ENCODE assay signal across 10 cellular contexts in the genomic region with DNA sequence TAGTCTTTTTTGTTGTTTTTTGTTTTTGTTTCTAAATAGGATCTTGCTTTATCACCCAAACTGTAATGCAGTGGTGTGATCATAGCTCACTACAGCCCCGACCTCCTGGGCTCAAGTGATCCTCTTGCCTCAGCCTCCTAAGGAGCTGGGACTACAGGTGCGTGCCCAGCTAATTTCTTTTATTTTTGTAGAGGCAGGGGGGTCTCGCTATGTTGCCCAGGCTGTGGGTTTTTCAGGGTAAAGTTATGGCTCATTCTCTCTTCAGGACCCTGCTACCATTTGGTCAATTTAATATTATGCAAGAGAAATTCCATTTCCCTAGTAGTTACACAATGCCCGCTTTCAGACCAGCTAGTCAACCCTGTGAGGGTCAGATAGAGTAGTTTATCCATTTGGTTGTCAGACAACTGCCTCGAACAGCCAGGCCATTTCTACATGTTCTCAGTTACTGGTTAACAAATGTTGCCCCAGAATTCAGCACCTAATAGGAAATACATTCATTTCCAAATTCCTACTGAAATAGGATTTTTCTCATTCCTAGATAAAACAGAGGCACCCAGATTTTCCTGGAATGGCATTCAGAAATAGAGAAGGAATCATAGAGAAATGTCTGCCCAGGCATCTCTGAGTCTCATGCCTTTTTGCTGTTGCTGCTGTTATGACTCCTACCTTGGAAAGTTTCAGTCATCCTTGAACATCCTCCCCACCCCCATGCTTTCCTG. TPM values are rescaled to one million over a fixed set of nuclear protein-coding genes. Genes with fewer than 3 reads are reported as not detected.
DNase-seq lines count a peak whose midpoint lies in the region; ATAC-seq and TF ChIP-seq lines count a peak whose summit lies in the region.
"Had no signal": no experiment of that assay in that cellular context is flagged by ENCODE, and none has a peak within 500 bp of the region (broad histone marks: within the 10 kb centered on the region; RNA-seq: fewer than 3 reads in every experiment).

No MANE protein-coding gene starts in this region.

- peaks cover 37% of the 10 kb centered on the region for H3K4me1 Mint-ChIP-seq in activated CD4-positive, alpha-beta memory T cell treated with anti-CD3 and anti-CD28 coated beads for 36 hours (ENCODE audit: low read depth)
- peaks cover 10% of the 10 kb centered on the region for H3K4me1 Mint-ChIP-seq in activated CD4-positive, alpha-beta memory T cell treated with anti-CD3 and anti-CD28 coated beads, Interleukin-2, amount 10 ng/mL, durations not matched to agents 7 days and 5 days
- peaks cover 32% of the 10 kb centered on the region for H3K4me1 Mint-ChIP-seq in stimulated activated effector memory CD8-positive, alpha-beta T cell treated with anti-CD3 and anti-CD28 coated beads, Interleukin-12 subunit alpha, Interleukin-12 subunit beta, amount 100 ng/mL, for 72 hours

- H3K27ac Mint-ChIP-seq in activated CD4-positive, alpha-beta memory T cell treated with anti-CD3 and anti-CD28 coated beads for 36 hours: peak overlapping the region; percentile 18
- H3K27ac Mint-ChIP-seq in activated CD4-positive, alpha-beta memory T cell treated with anti-CD3 and anti-CD28 coated beads, Interleukin-2, amount 10 ng/mL, durations not matched to agents 7 days and 5 days: no peak overlapping the region
- peak overlapping the region; percentile 51 for H3K27ac Mint-ChIP-seq in stimulated activated effector memory CD8-positive, alpha-beta T cell treated with anti-CD3 and anti-CD28 coated beads, Interleukin-12 subunit alpha, Interleukin-12 subunit beta, amount 100 ng/mL, for 72 hours
- H3K27ac Mint-ChIP-seq: H9 had no signal

- no peaks in the 10 kb centered on the region for H3K9me3 Mint-ChIP-seq in activated CD4-positive, alpha-beta memory T cell treated with anti-CD3 and anti-CD28 coated beads for 36 hours
- no peaks in the 10 kb centered on the region for H3K9me3 Mint-ChIP-seq in activated CD4-positive, alpha-beta memory T cell treated with anti-CD3 and anti-CD28 coated beads, Interleukin-2, amount 10 ng/mL, durations not matched to agents 7 days and 5 days
- no peaks in the 10 kb centered on the region for H3K9me3 Mint-ChIP-seq in stimulated activated effector memory CD8-positive, alpha-beta T cell treated with anti-CD3 and anti-CD28 coated beads, Interleukin-12 subunit alpha, Interleukin-12 subunit beta, amount 100 ng/mL, for 72 hours
- H3K9me3 Mint-ChIP-seq: H9 had no signal

- intact Hi-C loops in activated CD4-positive, alpha-beta memory T cell treated with anti-CD3 and anti-CD28 coated beads for 36 hours (cut with micrococcal nuclease): loop anchor here (1.0 to 10.0 kb wide), 4 partner anchors 8 to 1461 kb away; partner anchors contain the start of genes AK3 and PUM3

- ATAC-seq in stimulated activated effector memory CD8-positive, alpha-beta T cell treated with anti-CD3 and anti-CD28 coated beads, Interleukin-12 subunit alpha, Interleukin-12 subunit beta, amount 100 ng/mL, for 72 hours: peak; percentile 67

- TF ChIP-seq CTCF in fibroblast of pulmonary artery (IDR thresholded peaks at IDR 0.05; ENCODE audit: low read length, missing control alignments): no peak

- no peak overlapping the region for H3K4me3 Mint-ChIP-seq in activated CD4-positive, alpha-beta memory T cell treated with anti-CD3 and anti-CD28 coated beads for 36 hours
- H3K4me3 Mint-ChIP-seq in activated CD4-positive, alpha-beta memory T cell treated with anti-CD3 and anti-CD28 coated beads, Interleukin-2, amount 10 ng/mL, durations not matched to agents 7 days and 5 days: no peak overlapping the region
- no peak overlapping the region for H3K4me3 Mint-ChIP-seq in stimulated activated effector memory CD8-positive, alpha-beta T cell treated with anti-CD3 and anti-CD28 coated beads, Interleukin-12 subunit alpha, Interleukin-12 subunit beta, amount 100 ng/mL, for 72 hours
- H3K4me3 Mint-ChIP-seq: H9 had no signal

- POLR2A ChIA-PET in activated CD4-positive, alpha-beta memory T cell treated with anti-CD3 and anti-CD28 coated beads for 36 hours (lab: Charles Lee): no interaction called here
- POLR2A ChIA-PET in activated CD4-positive, alpha-beta memory T cell treated with anti-CD3 and anti-CD28 coated beads, Interleukin-2, amount 10 ng/mL, durations not matched to agents 7 days and 5 days (lab: Charles Lee): no interaction called here

- peaks cover 2% of the 10 kb centered on the region for H3K27me3 Mint-ChIP-seq in activated CD4-positive, alpha-beta memory T cell treated with anti-CD3 and anti-CD28 coated beads for 36 hours
- peaks cover 23% of the 10 kb centered on the region for H3K27me3 Mint-ChIP-seq in activated CD4-positive, alpha-beta memory T cell treated with anti-CD3 and anti-CD28 coated beads, Interleukin-2, amount 10 ng/mL, durations not matched to agents 7 days and 5 days

- DNase-seq in activated CD4-positive, alpha-beta memory T cell treated with anti-CD3 and anti-CD28 coated beads for 36 hours: peak; percentile 65
- DNase-seq in activated CD4-positive, alpha-beta memory T cell treated with anti-CD3 and anti-CD28 coated beads, Interleukin-2, amount 10 ng/mL, durations not matched to agents 7 days and 5 days: no peak
- DNase-seq in activated T-cell treated with anti-CD3 and anti-CD28 coated beads for 48 hours (ENCODE audit: low read depth) (peak; percentile 15), fibroblast of pulmonary artery (ENCODE audit: low read depth) (peak; percentile 64), cerebellum (ENCODE audit: low spot score) (no peak), DMS 273 treated with DMSO at 0.1 percent for 48 hours (lab: John Stamatoyannopoulos, UW) (no peak)
- DNase-seq in stimulated activated effector memory CD8-positive, alpha-beta T cell treated with anti-CD3 and anti-CD28 coated beads, Interleukin-12 subunit alpha, Interleukin-12 subunit beta, amount 100 ng/mL, for 72 hours (ENCODE audit: low spot score in 2 of 2): no peak
- no peak for DNase-seq in effector CD8-positive, alpha-beta T cell (lab: John Stamatoyannopoulos, UW)
- DNase-seq: H9, NCI-H774 had no signal

- CTCF ChIA-PET in activated CD4-positive, alpha-beta memory T cell treated with anti-CD3 and anti-CD28 coated beads for 36 hours (lab: Charles Lee): interaction anchor here (0.6 to 1.9 kb wide), 4 partner anchors 9 to 559 kb away, joined by 3 to 12 read pairs (median 5); no protein-coding TSS in a partner anchor
- CTCF ChIA-PET in activated CD4-positive, alpha-beta memory T cell treated with anti-CD3 and anti-CD28 coated beads, Interleukin-2, amount 10 ng/mL, durations not matched to agents 7 days and 5 days (lab: Charles Lee): interaction anchor here (5.3 kb wide), 1 partner anchor 9 kb away, joined by 22 read pairs; no protein-coding TSS in a partner anchor

- H3K4me3 ChIP-seq in fibroblast of pulmonary artery (replicated peaks; ENCODE audit: low read depth, low read length): no peak overlapping the region

- no peaks in the 10 kb centered on the region for H3K36me3 Mint-ChIP-seq in activated CD4-positive, alpha-beta memory T cell treated with anti-CD3 and anti-CD28 coated beads for 36 hours
- H3K36me3 Mint-ChIP-seq in activated CD4-positive, alpha-beta memory T cell treated with anti-CD3 and anti-CD28 coated beads, Interleukin-2, amount 10 ng/mL, durations not matched to agents 7 days and 5 days (ENCODE audit: low read depth): no peaks in the 10 kb centered on the region
- H3K36me3 Mint-ChIP-seq in stimulated activated effector memory CD8-positive, alpha-beta T cell treated with anti-CD3 and anti-CD28 coated beads, Interleukin-12 subunit alpha, Interleukin-12 subunit beta, amount 100 ng/mL, for 72 hours: no peaks in the 10 kb centered on the region

RNA-seq across cellular contexts. Expression of gene GLIS3, which starts 6.4 kb away (rescaled TPM):
- under 1 TPM; 0.33 to 0.73 TPM for total RNA-seq in activated CD4-positive, alpha-beta memory T cell treated with anti-CD3 and anti-CD28 coated beads for 36 hours
- total RNA-seq in activated CD4-positive, alpha-beta memory T cell treated with anti-CD3 and anti-CD28 coated beads, Interleukin-2, amount 10 ng/mL, durations not matched to agents 7 days and 5 days: under 1 TPM; 0.33 to 0.35 TPM
- 19.7 TPM for total RNA-seq in cerebellum

Comparison
In these comparisons a context has a peak if more than half of its experiments do, and no peak if none do; other contexts are left out.
1. DNase-seq: peak in activated CD4-positive, alpha-beta memory T cell treated with anti-CD3 and anti-CD28 coated beads for 36 hours (single experiment), activated T-cell treated with anti-CD3 and anti-CD28 coated beads for 48 hours (single experiment) and fibroblast of pulmonary artery (single experiment); none in activated CD4-positive, alpha-beta memory T cell treated with anti-CD3 and anti-CD28 coated beads, Interleukin-2, amount 10 ng/mL, durations not matched to agents 7 days and 5 days (single experiment), stimulated activated effector memory CD8-positive, alpha-beta T cell treated with anti-CD3 and anti-CD28 coated beads, Interleukin-12 subunit alpha, Interleukin-12 subunit beta, amount 100 ng/mL, for 72 hours (0 of 2), cerebellum (single experiment), effector CD8-positive, alpha-beta T cell (single experiment) and DMS 273 treated with DMSO at 0.1 percent for 48 hours (single experiment).
2. RNA of gene GLIS3, which starts 6.4 kb away (total RNA-seq): 19.7 TPM in cerebellum (single experiment); 0.33 to 0.73 TPM in activated CD4-positive, alpha-beta memory T cell treated with anti-CD3 and anti-CD28 coated beads for 36 hours and 0.33 to 0.35 TPM in activated CD4-positive, alpha-beta memory T cell treated with anti-CD3 and anti-CD28 coated beads, Interleukin-2, amount 10 ng/mL, durations not matched to agents 7 days and 5 days; every median in the first group is over 10 times any median in the second.